Comparison of ENCODE assay signal across 29 cellular contexts in genomic region chr2:101302016-101302415, GRCh38.
DNase-seq lines count a peak whose midpoint lies in the region; ATAC-seq and TF ChIP-seq lines count a peak whose summit lies in the region.
"Had no signal": no experiment of that assay in that cellular context is flagged by ENCODE, and none has a peak within 500 bp of the region (broad histone marks: within the 10 kb centered on the region; RNA-seq: fewer than 3 reads in every experiment).

No MANE protein-coding gene starts in this region.

- no peaks in the 10 kb centered on the region for H3K27me3 Mint-ChIP-seq in central memory CD8-positive, alpha-beta T cell
- H3K27me3 Mint-ChIP-seq in nephron progenitor cell (ENCODE audit: low read depth, poor library complexity), result no peaks in the 10 kb centered on the region
- H3K27me3 Mint-ChIP-seq: activated CD8-positive, alpha-beta T cell treated with anti-CD3 and anti-CD28 coated beads for 36 hours; brain had no signal

- ATAC-seq in DND-41 (ENCODE audit: insufficient read depth, low read depth), result no peak
- no peak for ATAC-seq in central memory CD8-positive, alpha-beta T cell (replicated peaks; ENCODE audit: extremely low read depth, poor library complexity, severe bottlenecking)
- ATAC-seq: A549; activated CD8-positive, alpha-beta T cell treated with anti-CD3 and anti-CD28 coated beads for 36 hours had no signal

- no peaks in the 10 kb centered on the region for H3K27me3 ChIP-seq in DND-41 (ENCODE audit: insufficient read depth, low read length, poor library complexity)
- H3K27me3 ChIP-seq: esophagus muscularis mucosa, SJCRH30, transverse colon had no signal

- H3K4me3 Mint-ChIP-seq in central memory CD8-positive, alpha-beta T cell, result peak overlapping the region; percentile 52
- H3K4me3 Mint-ChIP-seq in nephron progenitor cell, result no peak overlapping the region
- H3K4me3 Mint-ChIP-seq: activated CD8-positive, alpha-beta T cell treated with anti-CD3 and anti-CD28 coated beads for 36 hours had no signal

- DNase-seq in SIG-M5 treated with dmso at 0.1 percent for 504 hours (lab: John Stamatoyannopoulos, UW; ENCODE audit: unreplicated experiment) (peak; percentile 22), SIG-M5 (lab: John Stamatoyannopoulos, UW) (no peak), DND-41 (no peak), nephron progenitor cell (no peak), NCI-H1105 treated with DMSO at 0.1 percent for 48 hours (lab: John Stamatoyannopoulos, UW) (no peak), NCI-H2107 (lab: John Stamatoyannopoulos, UW) (no peak)
- DNase-seq in central memory CD8-positive, alpha-beta T cell (ENCODE audit: low spot score in 2 of 2), result no peak
- DNase-seq in stimulated activated CD4-positive, alpha-beta T cell treated with anti-CD3 and anti-CD28 coated beads, Interleukin-2, amount 100 ng/mL, for 24 hours, result no peak
- DNase-seq: activated CD4-positive, alpha-beta T cell treated with anti-CD3 and anti-CD28 coated beads for 1 hour; activated CD8-positive, alpha-beta T cell treated with anti-CD3 and anti-CD28 coated beads for 36 hours; activated gamma-delta T cell; COR-L47; DMS79 treated with DMSO at 0.1 percent for 48 hours; effector CD8-positive, alpha-beta T cell; foreskin melanocyte; IMR-90; mammary epithelial cell; NCI-H1048; NCI-H1694 treated with DMSO at 0.1 percent for 48 hours; NCI-H2171 treated with DMSO at 0.1 percent for 48 hours; NCI-H69; occipital lobe; SJCRH30; stimulated activated CD4-positive, alpha-beta T cell treated with anti-CD3 and anti-CD28 coated beads, Interleukin-1b, Interleukin-23, amount 100 ng/mL, for 48 hours; transverse colon had no signal

- peak overlapping the region; percentile 86 for H3K27ac Mint-ChIP-seq in central memory CD8-positive, alpha-beta T cell (ENCODE audit: low read depth)
- peak overlapping the region; percentile 49 for H3K27ac Mint-ChIP-seq in nephron progenitor cell
- H3K27ac Mint-ChIP-seq: activated CD8-positive, alpha-beta T cell treated with anti-CD3 and anti-CD28 coated beads for 36 hours; brain had no signal

- peaks cover 98% of the 10 kb centered on the region for H3K79me2 ChIP-seq in DND-41 (ENCODE audit: insufficient read depth, low read length)

- no peak overlapping the region; the same call in 1 of the 2 replicates for H3K9ac ChIP-seq in DND-41 (ENCODE audit: low read depth, low read length)

- no peak overlapping the region for H2AFZ ChIP-seq in DND-41 (ENCODE audit: low read depth, low read length)

- TF ChIP-seq CTCF in DND-41 (IDR thresholded peaks at IDR 0.05; ENCODE audit: borderline replicate concordance, extremely low read depth, low read length, poor library complexity, severe bottlenecking) (no peak), nephron progenitor cell (IDR thresholded peaks at IDR 0.05) (no peak)

- H4K20me1 ChIP-seq in DND-41 (ENCODE audit: insufficient read depth, low read length), result peaks cover 70% of the 10 kb centered on the region

- H3K4me1 Mint-ChIP-seq in central memory CD8-positive, alpha-beta T cell, result peaks cover 91% of the 10 kb centered on the region
- peaks cover 37% of the 10 kb centered on the region for H3K4me1 Mint-ChIP-seq in nephron progenitor cell

- H3K4me3 ChIP-seq in DND-41 (ENCODE audit: low read depth in 1 of 2, low read length in 2 of 2), result no peak overlapping the region
- H3K4me3 ChIP-seq: A549, esophagus muscularis mucosa, HAP-1, SJCRH30, transverse colon had no signal

- no peaks in the 10 kb centered on the region for H3K9me3 Mint-ChIP-seq in central memory CD8-positive, alpha-beta T cell
- H3K9me3 Mint-ChIP-seq in nephron progenitor cell, result no peaks in the 10 kb centered on the region
- H3K9me3 Mint-ChIP-seq: activated CD8-positive, alpha-beta T cell treated with anti-CD3 and anti-CD28 coated beads for 36 hours had no signal

- peaks cover 43% of the 10 kb centered on the region for H3K36me3 ChIP-seq in DND-41 (ENCODE audit: insufficient read depth, low read length)
- H3K36me3 ChIP-seq: SJCRH30, transverse colon had no signal

- H3K36me3 Mint-ChIP-seq in central memory CD8-positive, alpha-beta T cell (ENCODE audit: insufficient read depth), result peaks cover 40% of the 10 kb centered on the region
- peaks cover 50% of the 10 kb centered on the region for H3K36me3 Mint-ChIP-seq in nephron progenitor cell (ENCODE audit: low read depth)

- H3K4me2 ChIP-seq in DND-41 (ENCODE audit: insufficient read depth, low read length), result peak overlapping the region; percentile 17; the same call in 1 of the 2 replicates
- H3K4me2 ChIP-seq: A549 had no signal

- H3K9me3 ChIP-seq in DND-41 (ENCODE audit: insufficient read depth, low read length, severe bottlenecking), result no peaks in the 10 kb centered on the region
- H3K9me3 ChIP-seq: A549, esophagus muscularis mucosa, HAP-1, SJCRH30, transverse colon had no signal

- no peak overlapping the region for H3K27ac ChIP-seq in DND-41 (ENCODE audit: low read length)
- H3K27ac ChIP-seq: A549, esophagus muscularis mucosa, SJCRH30, transverse colon had no signal

- H3K4me1 ChIP-seq in DND-41 (ENCODE audit: insufficient read depth, low read length), result peaks cover 65% of the 10 kb centered on the region
- H3K4me1 ChIP-seq: SJCRH30 had no signal
